ENCODE assay signal across 13 cellular contexts in genomic region chr4:54058171-54058570, GRCh38. TPM values are rescaled to one million over a fixed set of nuclear protein-coding genes. Genes with fewer than 3 reads are reported as not detected.
DNase-seq lines count a peak whose midpoint lies in the region; ATAC-seq and TF ChIP-seq lines count a peak whose summit lies in the region.
"Had no signal": no experiment of that assay in that cellular context is flagged by ENCODE, and none has a peak within 500 bp of the region (broad histone marks: within the 10 kb centered on the region; RNA-seq: fewer than 3 reads in every experiment).

No MANE protein-coding gene starts in this region.

- DNase-seq in CD4-positive, CD25-positive, alpha-beta regulatory T cell = peak in 2 of 3 donors; percentile 36 to 50
- peak; percentile 40 for DNase-seq in Karpas-422
- DNase-seq in substantia nigra (lab: John Stamatoyannopoulos, UW) = no peak
- no peak for DNase-seq in SHP77 (lab: John Stamatoyannopoulos, UW)
- DNase-seq in NCI-H510A treated with DMSO at 0.1 percent for 48 hours (lab: John Stamatoyannopoulos, UW) = no peak
- DNase-seq: KG1, NCI-H2081, SW 1271 had no signal

- no peaks in the 10 kb centered on the region for H3K27me3 ChIP-seq in CD4-positive, CD25-positive, alpha-beta regulatory T cell (ENCODE audit: control insufficient read depth, insufficient read depth, low read length)
- H3K27me3 ChIP-seq in Karpas-422 (ENCODE audit: low read length) (no peaks in the 10 kb centered on the region), gastroesophageal sphincter (no peaks in the 10 kb centered on the region)

- no peak overlapping the region for H3K9ac ChIP-seq in Karpas-422 (ENCODE audit: low read length)

- WGBS in gastroesophageal sphincter (ENCODE audit: low coverage in 1 of 2), 2 donors = 80 to 82% methylated on average over 3 of the region's 3 CpGs

- ATAC-seq in CD4-positive, CD25-positive, alpha-beta regulatory T cell (ENCODE audit: low read depth in 2 of 2) = peak; percentile 44 to 50
- ATAC-seq in GM18511 (IDR thresholded peaks at IDR 0.05; ENCODE audit: unreplicated experiment) (peak; percentile 64), gastroesophageal sphincter (no peak)

- TF ChIP-seq POLR2A in gastroesophageal sphincter (IDR thresholded peaks at IDR 0.05) = no peak

- H3K36me3 Mint-ChIP-seq in CD4-positive, CD25-positive, alpha-beta regulatory T cell = peaks cover 14% of the 10 kb centered on the region
- H3K36me3 Mint-ChIP-seq in brain = peaks cover 15% of the 10 kb centered on the region

- H3K36me3 ChIP-seq in CD4-positive, CD25-positive, alpha-beta regulatory T cell (ENCODE audit: control insufficient read depth, insufficient read depth, low read length) = no peaks in the 10 kb centered on the region
- peaks cover 44% of the 10 kb centered on the region for H3K36me3 ChIP-seq in Karpas-422 (ENCODE audit: insufficient read depth, low read length)
- no peaks in the 10 kb centered on the region for H3K36me3 ChIP-seq in gastroesophageal sphincter
- H3K36me3 ChIP-seq: HAP-1 had no signal

- H4K20me1 ChIP-seq in Karpas-422 (ENCODE audit: insufficient read depth, low read depth, low read length) = peaks cover 38% of the 10 kb centered on the region; the same call in 1 of the 2 replicates

- H3K9me3 ChIP-seq in CD4-positive, CD25-positive, alpha-beta regulatory T cell (ENCODE audit: control insufficient read depth in 2 of 2, low read length in 2 of 2) = no peaks in the 10 kb centered on the region
- H3K9me3 ChIP-seq in Karpas-422 (ENCODE audit: low read length) (no peaks in the 10 kb centered on the region), gastroesophageal sphincter (no peaks in the 10 kb centered on the region)
- H3K9me3 ChIP-seq: HAP-1 had no signal

- no peak for TF ChIP-seq CTCF in brain (conservative IDR thresholded peaks at IDR 0.05)
- TF ChIP-seq CTCF in gastroesophageal sphincter (IDR thresholded peaks at IDR 0.05) = no peak

- no peak overlapping the region for H2AFZ ChIP-seq in Karpas-422 (ENCODE audit: low read length)

- H3K4me2 ChIP-seq in Karpas-422 (ENCODE audit: low read depth, low read length, poor library complexity, severe bottlenecking) = peak overlapping the region; percentile 38

- H3K4me3 ChIP-seq in CD4-positive, CD25-positive, alpha-beta regulatory T cell (ENCODE audit: low read depth, low read length) = peak overlapping the region; percentile 80
- no peak overlapping the region for H3K4me3 ChIP-seq in Karpas-422 (ENCODE audit: low read length)
- no peak overlapping the region for H3K4me3 ChIP-seq in gastroesophageal sphincter
- H3K4me3 ChIP-seq: HAP-1 had no signal

- no peak overlapping the region for H3K27ac ChIP-seq in CD4-positive, CD25-positive, alpha-beta regulatory T cell (ENCODE audit: insufficient read depth, low read length, poor library complexity, severe bottlenecking)
- H3K27ac ChIP-seq in Karpas-422 (ENCODE audit: low read length) (peak overlapping the region; percentile 90), substantia nigra (ENCODE audit: low read depth, low read length, poor library complexity, severe bottlenecking) (no peak overlapping the region), gastroesophageal sphincter (no peak overlapping the region)

- peak overlapping the region; percentile 24 to 88 (median 33) for H3K27ac Mint-ChIP-seq in CD4-positive, CD25-positive, alpha-beta regulatory T cell
- peak overlapping the region in 2 of 5 experiments; percentile 9 to 23 for H3K27ac Mint-ChIP-seq in brain
- H3K27ac Mint-ChIP-seq: progenitor cell of endocrine pancreas had no signal

- peaks cover 47 to 78% (median 68%) of the 10 kb centered on the region in 4 donors for H3K4me1 Mint-ChIP-seq in CD4-positive, CD25-positive, alpha-beta regulatory T cell
- peaks cover 83% of the 10 kb centered on the region for H3K4me1 Mint-ChIP-seq in brain

- H3K27me3 Mint-ChIP-seq in CD4-positive, CD25-positive, alpha-beta regulatory T cell = no peaks in the 10 kb centered on the region
- peaks cover 3% of the 10 kb centered on the region for H3K27me3 Mint-ChIP-seq in brain
- H3K27me3 Mint-ChIP-seq: progenitor cell of endocrine pancreas had no signal

- H3K9me2 ChIP-seq in Karpas-422 (replicated peaks; ENCODE audit: insufficient read depth, low read length) = no peaks in the 10 kb centered on the region

- no peak for TF ChIP-seq EP300 in gastroesophageal sphincter (IDR thresholded peaks at IDR 0.05)

- no peaks in the 10 kb centered on the region for H3K9me3 Mint-ChIP-seq in CD4-positive, CD25-positive, alpha-beta regulatory T cell
- H3K9me3 Mint-ChIP-seq in brain = no peaks in the 10 kb centered on the region

- H3K79me2 ChIP-seq in Karpas-422 (ENCODE audit: low read length) = peaks cover 100% of the 10 kb centered on the region

- H3K4me3 Mint-ChIP-seq in CD4-positive, CD25-positive, alpha-beta regulatory T cell = peak overlapping the region; percentile 64 to 83 (median 71)
- H3K4me3 Mint-ChIP-seq in brain = peak overlapping the region in 3 of 5 experiments; percentile 5 to 67 (median 54)

- H3K4me1 ChIP-seq in CD4-positive, CD25-positive, alpha-beta regulatory T cell (ENCODE audit: control insufficient read depth, insufficient read depth, low read length, poor library complexity, severe bottlenecking) = peaks cover 71% of the 10 kb centered on the region
- peaks cover 72% of the 10 kb centered on the region for H3K4me1 ChIP-seq in Karpas-422 (ENCODE audit: low read length)
- peaks cover 7 to 70% (median 26%) of the 10 kb centered on the region in 3 donors for H3K4me1 ChIP-seq in gastroesophageal sphincter

RNA-seq across cellular contexts. Expression of gene CHIC2, which starts 6.2 kb away (rescaled TPM):
- total RNA-seq in CD4-positive, CD25-positive, alpha-beta regulatory T cell = 49.9 TPM
- polyA plus RNA-seq in CD4-positive, CD25-positive, alpha-beta regulatory T cell = 10 to 100 TPM; 74.5 to 87.5 (median 80.4) TPM
- 103 and 116 TPM in 2 replicates for total RNA-seq in Karpas-422 (2014; rRNA removed; shearing (Covaris generic); ENCODE audit: low replicate concordance)
- polyA plus RNA-seq in brain (ENCODE audit: insufficient read depth, low read depth, low replicate concordance) = 11.3 TPM
- 10 to 100 TPM; 25.0 to 37.7 (median 29.2) TPM for total RNA-seq in gastroesophageal sphincter

RNA-seq across cellular contexts. Expression of gene GSX2, which starts 41.8 kb away (rescaled TPM):
- total RNA-seq in CD4-positive, CD25-positive, alpha-beta regulatory T cell = not detected
- polyA plus RNA-seq in CD4-positive, CD25-positive, alpha-beta regulatory T cell = not detected
- total RNA-seq in Karpas-422 (2014; rRNA removed; shearing (Covaris generic); ENCODE audit: low replicate concordance) = 9.5 and 23.9 TPM in 2 replicates
- 0.19 TPM for polyA plus RNA-seq in brain (ENCODE audit: insufficient read depth, low read depth, low replicate concordance)
- total RNA-seq in gastroesophageal sphincter = not detected
- total RNA-seq: progenitor cell of endocrine pancreas had no signal

Comparison
In these comparisons a context has a peak if more than half of its experiments do, and no peak if none do; other contexts are left out.
1. DNase-seq: peak in CD4-positive, CD25-positive, alpha-beta regulatory T cell (2 of 3) and Karpas-422 (single experiment); none in substantia nigra (0 of 49), SHP77 (0 of 2) and NCI-H510A treated with DMSO at 0.1 percent for 48 hours (single experiment).